Comparison of ENCODE assay signal across 18 cellular contexts in genomic region chr2:215290980-215291599, GRCh38. TPM values are rescaled to one million over a fixed set of nuclear protein-coding genes. Genes with fewer than 3 reads are reported as not detected.
DNase-seq lines count a peak whose midpoint lies in the region; ATAC-seq and TF ChIP-seq lines count a peak whose summit lies in the region.
"Had no signal": no experiment of that assay in that cellular context is flagged by ENCODE, and none has a peak within 500 bp of the region (broad histone marks: within the 10 kb centered on the region; RNA-seq: fewer than 3 reads in every experiment).

No MANE protein-coding gene starts in this region.

- H3K18ac ChIP-seq in neuronal stem cell (ENCODE audit: low read length): no peak overlapping the region

- ATAC-seq in CD8-positive, alpha-beta T cell: no peak
- ATAC-seq in HG03342 (IDR thresholded peaks at IDR 0.05; ENCODE audit: unreplicated experiment): no peak
- ATAC-seq: HCT116 had no signal

- no peak overlapping the region for H3K23ac ChIP-seq in neuronal stem cell (ENCODE audit: low read depth, low read length, poor library complexity)

- H3K27ac ChIP-seq in neuronal stem cell (replicated peaks; ENCODE audit: low read length): no peak overlapping the region
- no peak overlapping the region for H3K27ac ChIP-seq in CD8-positive, alpha-beta T cell (ENCODE audit: low read depth, low read length)

- peak; percentile 37 for DNase-seq in D341Med (ENCODE audit: low spot score)
- DNase-seq in amniotic epithelial cell (ENCODE audit: low read depth): peak; percentile 62
- peak; percentile 47 for DNase-seq in fibroblast of mammary gland (ENCODE audit: low read depth)
- DNase-seq in neuronal stem cell (ENCODE audit: low spot score): no peak
- DNase-seq in iPS-NIHi7 (ENCODE audit: extremely low spot score): no peak
- no peak for DNase-seq in GM03348 (ENCODE audit: low spot score)
- DNase-seq in CD8-positive, alpha-beta T cell: no peak
- DNase-seq: BE2C; Caco-2; CD4-positive, CD25-positive, alpha-beta regulatory T cell; EL; GOT3; NCI-H1105; NCI-H1694; NCI-H2081 treated with DMSO at 0.1 percent for 48 hours; NCI-H510A treated with DMSO at 0.1 percent for 48 hours had no signal

- H3K9me3 Mint-ChIP-seq in CD8-positive, alpha-beta T cell: no peaks in the 10 kb centered on the region

- no peak overlapping the region for H2BK12ac ChIP-seq in neuronal stem cell (ENCODE audit: low read length)

- no peak overlapping the region for H3K4ac ChIP-seq in neuronal stem cell (ENCODE audit: low read length)

- H3K4me3 ChIP-seq in fibroblast of mammary gland (ENCODE audit: control insufficient read depth, low read depth, low read length) (no peak overlapping the region), neuronal stem cell (ENCODE audit: low read length in 2 of 2) (no peak overlapping the region)
- no peak overlapping the region for H3K4me3 ChIP-seq in CD8-positive, alpha-beta T cell (ENCODE audit: low read depth, low read length)

- WGBS in neuronal stem cell (ENCODE audit: extremely low coverage in 2 of 2, insufficient read length in 2 of 2, insufficient replicate concordance in 1 of 2), 2 donors: no CpG with 5 or more reads among the region's 3 CpGs

- H3K36me3 ChIP-seq in neuronal stem cell (replicated peaks in 1 of 2; ENCODE audit: control insufficient read depth in 2 of 2, insufficient read depth in 2 of 2, low read length in 2 of 2): no peaks in the 10 kb centered on the region
- no peaks in the 10 kb centered on the region for H3K36me3 ChIP-seq in CD8-positive, alpha-beta T cell (ENCODE audit: insufficient read depth, low read length)
- H3K36me3 ChIP-seq: BE2C had no signal

- H3K4me1 Mint-ChIP-seq in CD8-positive, alpha-beta T cell (ENCODE audit: low read depth): no peaks in the 10 kb centered on the region

- POLR2A ChIA-PET in CD8-positive, alpha-beta T cell (lab: Charles Lee): interaction anchor here (1.3 kb wide), 1 partner anchor 21 kb away, joined by 3 read pairs; the partner anchor contains the start of gene ATIC

- H2AFZ ChIP-seq in neuronal stem cell (ENCODE audit: low read length): peak overlapping the region; percentile 19

- no peak overlapping the region for H3K4me2 ChIP-seq in neuronal stem cell (ENCODE audit: insufficient read depth, low read length, poor library complexity, severe bottlenecking)

- H3K4me3 Mint-ChIP-seq in CD8-positive, alpha-beta T cell: no peak overlapping the region
- H3K4me3 Mint-ChIP-seq: CD4-positive, CD25-positive, alpha-beta regulatory T cell had no signal

- H3K14ac ChIP-seq in neuronal stem cell (ENCODE audit: low read length): no peak overlapping the region

- H3K27me3 ChIP-seq in neuronal stem cell (ENCODE audit: control insufficient read depth in 3 of 3, insufficient read depth in 3 of 3, low read depth in 1 of 3, low read length in 3 of 3): no peaks in the 10 kb centered on the region
- H3K27me3 ChIP-seq in CD8-positive, alpha-beta T cell (ENCODE audit: insufficient read depth, low read length): no peaks in the 10 kb centered on the region
- H3K27me3 ChIP-seq: BE2C had no signal

- TF ChIP-seq CTCF in fibroblast of mammary gland (conservative IDR thresholded peaks at IDR 0.05; ENCODE audit: control insufficient read depth, insufficient read depth, low read depth, low read length): no peak
- TF ChIP-seq CTCF in CD8-positive, alpha-beta T cell (IDR thresholded peaks at IDR 0.05): no peak

- H3K27me3 Mint-ChIP-seq in CD8-positive, alpha-beta T cell (ENCODE audit: low read depth): peaks cover 6% of the 10 kb centered on the region

- H3K27ac Mint-ChIP-seq in CD8-positive, alpha-beta T cell: no peak overlapping the region
- H3K27ac Mint-ChIP-seq: CD4-positive, CD25-positive, alpha-beta regulatory T cell had no signal

- H4K8ac ChIP-seq in neuronal stem cell (ENCODE audit: low read depth, low read length): no peak overlapping the region

- no peak overlapping the region for H2AK5ac ChIP-seq in neuronal stem cell (ENCODE audit: low read depth, low read length)

- CTCF ChIA-PET in CD8-positive, alpha-beta T cell (lab: Charles Lee): no interaction called here

- no peak overlapping the region for H2BK5ac ChIP-seq in neuronal stem cell (ENCODE audit: low read length)

- intact Hi-C loops in CD8-positive, alpha-beta T cell (cut with DNase I, micrococcal nuclease): no loop called here

- no peaks in the 10 kb centered on the region for H3K79me1 ChIP-seq in neuronal stem cell (ENCODE audit: low read depth, low read length)

- no peaks in the 10 kb centered on the region for H3K36me3 Mint-ChIP-seq in CD8-positive, alpha-beta T cell
- H3K36me3 Mint-ChIP-seq: CD4-positive, CD25-positive, alpha-beta regulatory T cell had no signal

- H3K9ac ChIP-seq in neuronal stem cell (ENCODE audit: low read depth, low read length, poor library complexity): no peak overlapping the region

- H3K9me3 ChIP-seq in neuronal stem cell (replicated peaks in 1 of 2; ENCODE audit: control insufficient read depth in 2 of 2, insufficient read depth in 1 of 2, low read depth in 1 of 2, low read length in 2 of 2): no peaks in the 10 kb centered on the region
- no peaks in the 10 kb centered on the region for H3K9me3 ChIP-seq in CD8-positive, alpha-beta T cell (ENCODE audit: low read length)
- H3K9me3 ChIP-seq: BE2C, Caco-2 had no signal

- no peaks in the 10 kb centered on the region for H3K4me1 ChIP-seq in neuronal stem cell (ENCODE audit: control insufficient read depth in 2 of 2, insufficient read depth in 1 of 2, low read depth in 1 of 2, low read length in 2 of 2)
- no peaks in the 10 kb centered on the region for H3K4me1 ChIP-seq in CD8-positive, alpha-beta T cell (ENCODE audit: insufficient read depth, low read length)
- H3K4me1 ChIP-seq: Caco-2 had no signal

- H2BK120ac ChIP-seq in neuronal stem cell (ENCODE audit: low read depth, low read length): no peak overlapping the region

- no peak overlapping the region for H2BK15ac ChIP-seq in neuronal stem cell (ENCODE audit: low read length)

- no peak overlapping the region for H4K91ac ChIP-seq in neuronal stem cell (ENCODE audit: low read depth, low read length, poor library complexity)

RNA-seq across cellular contexts. Expression of gene ATIC, which starts 20.8 kb away (rescaled TPM):
- polyA plus RNA-seq in neuronal stem cell (2013, experiment 1 of 2): 276 TPM
- 257 TPM for polyA plus RNA-seq in neuronal stem cell (2013, experiment 2 of 2)
- 10 to 100 TPM; 37.9 to 39.3 TPM for total RNA-seq in CD8-positive, alpha-beta T cell

Comparison
In these comparisons a context has a peak if more than half of its experiments do, and no peak if none do; other contexts are left out.
1. DNase-seq: peak in D341Med (single experiment), amniotic epithelial cell (single experiment) and fibroblast of mammary gland (single experiment); none in neuronal stem cell (single experiment), iPS-NIHi7 (single experiment), GM03348 (single experiment) and CD8-positive, alpha-beta T cell (0 of 7).